In genomic region chr5:143401846-143402463, GRCh38 we compare ENCODE assay signal across 8 cellular contexts. TPM values are rescaled to one million over a fixed set of nuclear protein-coding genes. Genes with fewer than 3 reads are reported as not detected.
DNase-seq lines count a peak whose midpoint lies in the region; ATAC-seq and TF ChIP-seq lines count a peak whose summit lies in the region.

No MANE protein-coding gene starts in this region.

- H3K27me3 Mint-ChIP-seq in T-cell (no peaks in the 10 kb centered on the region), osteocyte (ENCODE audit: unreplicated experiment) (no peaks in the 10 kb centered on the region)

- peak overlapping the region; percentile 78 for H3K4me3 ChIP-seq in epithelial cell of proximal tubule (ENCODE audit: low read depth, low read length)

- peak overlapping the region; percentile 74 to 75 for H3K27ac Mint-ChIP-seq in T-cell
- H3K27ac Mint-ChIP-seq in osteocyte (ENCODE audit: unreplicated experiment), result peak overlapping the region; percentile 16

- H3K4me3 Mint-ChIP-seq in T-cell (peak overlapping the region; percentile 89 to 95 (median 91)), osteocyte (ENCODE audit: unreplicated experiment) (peak overlapping the region; percentile 76)

- no peak for ATAC-seq in T-cell (replicated peaks in 1 of 4)
- no peak for ATAC-seq in HG03097 (IDR thresholded peaks at IDR 0.05; ENCODE audit: low FRiP score, unreplicated experiment)

- no peaks in the 10 kb centered on the region for H3K9me3 Mint-ChIP-seq in T-cell
- H3K9me3 Mint-ChIP-seq in osteocyte (ENCODE audit: unreplicated experiment), result peaks cover 7% of the 10 kb centered on the region

- H3K36me3 Mint-ChIP-seq in T-cell (peaks cover 33% of the 10 kb centered on the region), osteocyte (ENCODE audit: unreplicated experiment) (peaks cover 15% of the 10 kb centered on the region)

- CTCF ChIA-PET in T-cell (lab: Charles Lee), result interaction anchor here in 1 of 2 donors (0.6 to 0.7 kb wide), 2 partner anchors 44 to 398 kb away, joined by 3 to 6 read pairs; no protein-coding TSS in a partner anchor

- POLR2A ChIA-PET in T-cell (lab: Charles Lee), result interaction anchor here in 1 of 2 donors (0.6 to 1.5 kb wide), 3 partner anchors 33 to 420 kb away, joined by 3 to 16 read pairs (median 7); no protein-coding TSS in a partner anchor

- peaks cover 52 to 60% (median 53%) of the 10 kb centered on the region in 3 donors for H3K4me1 Mint-ChIP-seq in T-cell
- H3K4me1 Mint-ChIP-seq in osteocyte (ENCODE audit: unreplicated experiment), result peaks cover 56% of the 10 kb centered on the region

- peak; percentile 25 to 48 for DNase-seq in NCI-H524 (lab: John Stamatoyannopoulos, UW)
- DNase-seq in NCI-H524 treated with DMSO at 0.1 percent for 48 hours (lab: John Stamatoyannopoulos, UW), result no peak
- no peak for DNase-seq in T-cell
- no peak for DNase-seq in epithelial cell of proximal tubule (ENCODE audit: low read depth)
- DNase-seq in osteocyte (ENCODE audit: extremely low spot score, unreplicated experiment), result no peak
- DNase-seq in DMS53 treated with DMSO at 0.1 percent for 48 hours (lab: John Stamatoyannopoulos, UW; ENCODE audit: unreplicated experiment), result no peak
- DNase-seq in NCI-H2029 treated with DMSO at 0.1 percent for 48 hours (lab: John Stamatoyannopoulos, UW), result no peak

- TF ChIP-seq CTCF in epithelial cell of proximal tubule (conservative IDR thresholded peaks at IDR 0.05; ENCODE audit: low read depth, low read length) (no peak), osteocyte (IDR thresholded peaks at IDR 0.05) (no peak)

RNA-seq across cellular contexts. Expression of gene NR3C1, which starts 1.5 kb away (rescaled TPM):
- total RNA-seq in T-cell (100 to 1,000 TPM; 108 to 156 (median 122) TPM), epithelial cell of proximal tubule (14.1 and 14.6 TPM in 2 replicates), osteocyte (42.6 and 47.8 TPM in 2 replicates)

Comparison
In these comparisons a context has a peak if more than half of its experiments do, and no peak if none do; other contexts are left out.
1. DNase-seq: peak in NCI-H524 (2 of 2); none in NCI-H524 treated with DMSO at 0.1 percent for 48 hours (single experiment), T-cell (0 of 34), epithelial cell of proximal tubule (single experiment), osteocyte (single experiment), DMS53 treated with DMSO at 0.1 percent for 48 hours (single experiment) and NCI-H2029 treated with DMSO at 0.1 percent for 48 hours (single experiment).